8 cellular contexts compared by ENCODE assay signal in the genomic region with DNA sequence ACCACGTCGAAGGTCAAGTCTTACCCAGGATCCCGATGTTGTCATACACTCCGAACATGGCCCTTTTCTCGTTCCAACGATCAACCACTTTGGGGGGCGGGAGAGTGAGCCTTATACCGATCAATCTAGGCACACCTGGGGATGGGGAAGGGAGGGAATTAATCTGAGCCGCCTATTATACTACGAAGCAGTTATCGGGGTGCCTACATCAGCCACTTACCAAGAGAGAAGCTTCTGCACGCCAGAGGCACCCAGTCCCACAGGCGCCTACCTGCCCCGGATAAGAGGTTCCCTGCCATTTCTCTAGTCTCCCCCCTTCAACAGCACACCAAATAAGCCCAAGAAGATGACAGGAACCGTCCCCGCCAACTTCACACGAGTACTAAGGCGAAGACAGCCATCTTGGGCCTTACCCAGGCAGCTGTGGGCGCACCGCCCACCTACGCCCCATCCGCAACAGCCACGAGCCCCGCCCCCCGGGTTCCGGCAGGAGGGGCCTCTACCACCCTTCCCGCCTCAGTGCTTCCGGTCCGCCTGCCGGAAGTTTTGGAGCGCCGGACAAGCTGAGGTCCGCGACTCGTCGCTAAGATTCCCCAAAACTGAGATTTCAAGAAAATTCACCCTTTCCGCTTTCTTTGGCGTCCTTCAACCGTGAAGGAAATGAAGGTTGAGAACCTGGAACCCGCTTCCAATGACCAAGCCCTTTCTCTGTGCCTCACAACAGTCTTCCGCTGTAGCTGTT. TPM values are rescaled to one million over a fixed set of nuclear protein-coding genes. Genes with fewer than 3 reads are reported as not detected.
DNase-seq lines count a peak whose midpoint lies in the region; TF ChIP-seq lines count a peak whose summit lies in the region.

A gene (minus strand): TSS at position 425 of the 742 bp plus-strand sequence. CDS start 126 bp downstream, at position 299.

- TF ChIP-seq CTCF in GM20000 (IDR thresholded peaks at IDR 0.05; ENCODE audit: extremely low read depth, missing control alignments) = no peak

- POLR2A ChIA-PET in activated CD8-positive, alpha-beta memory T cell treated with anti-CD3 and anti-CD28 coated beads for 36 hours (lab: Charles Lee) = interaction anchor here (0.5 to 2.0 kb wide), 14 partner anchors 9 to 375 kb away, joined by 3 to 16 read pairs (median 4); a partner anchor contains a TSS

- CTCF ChIA-PET in activated CD8-positive, alpha-beta memory T cell treated with anti-CD3 and anti-CD28 coated beads for 36 hours (lab: Charles Lee) = interaction anchor here (0.8 to 1.9 kb wide), 5 partner anchors 20 to 69 kb away, joined by 3 to 6 read pairs (median 5); no protein-coding TSS in a partner anchor

- peak; percentile 86 for DNase-seq in CMK (ENCODE audit: low read depth)
- DNase-seq in GM20000 (ENCODE audit: low spot score) = peak; percentile 94
- peak; percentile 94 for DNase-seq in HT1080 (ENCODE audit: low read depth)
- peak; percentile 92 to 97 for DNase-seq in NOMO-1 (lab: John Stamatoyannopoulos, UW; ENCODE audit: unreplicated experiment in 2 of 2)
- DNase-seq in effector CD8-positive, alpha-beta T cell (lab: John Stamatoyannopoulos, UW) = peak; percentile 91
- peak; percentile 96 to 97 for DNase-seq in lung microvascular endothelial cell (ENCODE audit: low read depth in 2 of 2)
- DNase-seq in stimulated activated CD4-positive, alpha-beta T cell treated with anti-CD3 and anti-CD28 coated beads, TNF-alpha, amount 100 ng/mL, for 4 hours (ENCODE audit: low read depth in 3 of 3) = peak; percentile 93 to 97 (median 96)

RNA-seq across cellular contexts. Expression of the gene that starts here (rescaled TPM):
- total RNA-seq in HT1080 (2014; rRNA removed; shearing (Covaris generic)) = 241 and 261 TPM in 2 replicates
- 190 and 195 TPM in 2 replicates for polyA plus RNA-seq in HT1080 (2015; cell fraction: cytosol; rRNA removed)
- 84.4 and 87.7 TPM in 2 replicates for polyA plus RNA-seq in HT1080 (2015; cell fraction: nucleus; rRNA removed)
- 100 to 1,000 TPM; 313 to 315 TPM for total RNA-seq in activated CD8-positive, alpha-beta memory T cell treated with anti-CD3 and anti-CD28 coated beads for 36 hours
- total RNA-seq in lung microvascular endothelial cell = 121 and 130 TPM in 2 replicates

Comparison
In these comparisons a context has a peak if more than half of its experiments do, and no peak if none do; other contexts are left out.
1. Peak in every context shown above with its lines: DNase-seq.